1 cellular context compared by ENCODE assay signal in the genomic region with DNA sequence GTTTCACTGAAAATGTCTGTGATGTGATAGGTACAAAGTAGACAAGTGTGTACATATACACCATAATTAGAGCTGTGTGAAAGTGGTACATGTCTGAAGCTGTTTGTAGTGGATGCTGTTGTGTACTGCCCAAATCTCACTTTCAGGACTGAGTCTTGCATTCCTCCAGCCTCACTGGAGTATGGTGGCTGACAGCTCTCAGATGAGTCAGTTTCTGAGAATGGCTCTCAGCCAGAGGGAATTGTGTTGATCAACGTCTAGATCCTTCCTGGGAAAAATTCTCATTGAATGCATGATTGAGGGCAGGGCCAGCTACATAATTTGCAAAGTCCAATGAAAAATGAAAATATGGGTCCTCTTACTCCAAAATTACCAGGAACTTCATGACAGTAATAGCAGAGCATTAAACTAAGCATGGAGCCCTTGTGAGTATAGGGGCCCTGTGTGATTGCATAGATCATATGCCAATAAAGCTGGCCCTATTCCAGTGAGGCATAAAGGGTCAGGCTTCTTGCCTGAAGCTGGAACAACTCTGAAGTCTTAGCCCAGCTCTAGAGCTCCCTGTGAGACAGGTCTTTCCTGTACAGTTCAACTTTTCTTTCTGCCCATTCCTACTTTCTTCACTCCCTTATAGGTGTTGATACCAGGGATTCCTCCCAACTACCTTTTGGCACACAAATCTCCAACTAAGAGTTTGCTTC.
TF ChIP-seq lines count a peak whose summit lies in the region.

No MANE protein-coding gene starts in this region.

TF ChIP-seq in HCT116, 20 proteins besides CTCF, POLR2A, EP300 and RAD21 (continued from another document):
- TF ChIP-seq, protein P1, sequence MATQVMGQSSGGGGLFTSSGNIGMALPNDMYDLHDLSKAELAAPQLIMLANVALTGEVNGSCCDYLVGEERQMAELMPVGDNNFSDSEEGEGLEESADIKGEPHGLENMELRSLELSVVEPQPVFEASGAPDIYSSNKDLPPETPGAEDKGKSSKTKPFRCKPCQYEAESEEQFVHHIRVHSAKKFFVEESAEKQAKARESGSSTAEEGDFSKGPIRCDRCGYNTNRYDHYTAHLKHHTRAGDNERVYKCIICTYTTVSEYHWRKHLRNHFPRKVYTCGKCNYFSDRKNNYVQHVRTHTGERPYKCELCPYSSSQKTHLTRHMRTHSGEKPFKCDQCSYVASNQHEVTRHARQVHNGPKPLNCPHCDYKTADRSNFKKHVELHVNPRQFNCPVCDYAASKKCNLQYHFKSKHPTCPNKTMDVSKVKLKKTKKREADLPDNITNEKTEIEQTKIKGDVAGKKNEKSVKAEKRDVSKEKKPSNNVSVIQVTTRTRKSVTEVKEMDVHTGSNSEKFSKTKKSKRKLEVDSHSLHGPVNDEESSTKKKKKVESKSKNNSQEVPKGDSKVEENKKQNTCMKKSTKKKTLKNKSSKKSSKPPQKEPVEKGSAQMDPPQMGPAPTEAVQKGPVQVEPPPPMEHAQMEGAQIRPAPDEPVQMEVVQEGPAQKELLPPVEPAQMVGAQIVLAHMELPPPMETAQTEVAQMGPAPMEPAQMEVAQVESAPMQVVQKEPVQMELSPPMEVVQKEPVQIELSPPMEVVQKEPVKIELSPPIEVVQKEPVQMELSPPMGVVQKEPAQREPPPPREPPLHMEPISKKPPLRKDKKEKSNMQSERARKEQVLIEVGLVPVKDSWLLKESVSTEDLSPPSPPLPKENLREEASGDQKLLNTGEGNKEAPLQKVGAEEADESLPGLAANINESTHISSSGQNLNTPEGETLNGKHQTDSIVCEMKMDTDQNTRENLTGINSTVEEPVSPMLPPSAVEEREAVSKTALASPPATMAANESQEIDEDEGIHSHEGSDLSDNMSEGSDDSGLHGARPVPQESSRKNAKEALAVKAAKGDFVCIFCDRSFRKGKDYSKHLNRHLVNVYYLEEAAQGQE (IDR thresholded peaks at IDR 0.05; ENCODE audit: low read depth): no peak
- no peak for TF ChIP-seq FOSL1 (IDR thresholded peaks at IDR 0.05; ENCODE audit: low read depth)
- no peak for TF ChIP-seq CEBPB (IDR thresholded peaks at IDR 0.05; ENCODE audit: low read depth)
- no peak for TF ChIP-seq POLR2AphosphoS5 (IDR thresholded peaks at IDR 0.05; ENCODE audit: low read depth, low read length)
- TF ChIP-seq, protein P2, sequence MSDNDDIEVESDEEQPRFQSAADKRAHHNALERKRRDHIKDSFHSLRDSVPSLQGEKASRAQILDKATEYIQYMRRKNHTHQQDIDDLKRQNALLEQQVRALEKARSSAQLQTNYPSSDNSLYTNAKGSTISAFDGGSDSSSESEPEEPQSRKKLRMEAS (IDR thresholded peaks at IDR 0.05): no peak
- TF ChIP-seq CBX3 (IDR thresholded peaks at IDR 0.05; ENCODE audit: low read depth): no peak
